In genomic region chr19:35004517-35005255, GRCh38 we compare ENCODE assay signal across 16 cellular contexts. TPM values are rescaled to one million over a fixed set of nuclear protein-coding genes. Genes with fewer than 3 reads are reported as not detected.
DNase-seq lines count a peak whose midpoint lies in the region; FAIRE-seq and TF ChIP-seq lines count a peak whose summit lies in the region.
"Had no signal": no experiment of that assay in that cellular context is flagged by ENCODE, and none has a peak within 500 bp of the region (broad histone marks: within the 10 kb centered on the region; RNA-seq: fewer than 3 reads in every experiment).

No MANE protein-coding gene starts in this region.

- peak overlapping the region; percentile 44 for H3K27ac ChIP-seq in CD4-positive, alpha-beta memory T cell (ENCODE audit: low read depth, low read length)
- no peak overlapping the region for H3K27ac ChIP-seq in HUES6 (ENCODE audit: low read depth, low read length)
- H3K27ac ChIP-seq in neutrophil: peak overlapping the region; percentile 99
- H3K27ac ChIP-seq: vagina had no signal

- DNase-seq in CD4-positive, alpha-beta memory T cell: no peak
- DNase-seq in bronchial epithelial cell (ENCODE audit: low read depth): peak; percentile 28
- DNase-seq in inferior parietal cortex (ENCODE audit: extremely low spot score): no peak
- no peak for DNase-seq in NCI-H82 (lab: John Stamatoyannopoulos, UW)
- no peak for DNase-seq in occipital lobe (lab: John Stamatoyannopoulos, UW)
- DNase-seq: activated CD4-positive, CD25-positive, alpha-beta regulatory T cell; gastrocnemius medialis; GDM1; NCI-H1092; NCI-H226; OCI-M1 had no signal

- H3K4me1 ChIP-seq in CD4-positive, alpha-beta memory T cell (ENCODE audit: insufficient read depth, low read length): peaks cover 51% of the 10 kb centered on the region
- H3K4me1 ChIP-seq in HUES6 (ENCODE audit: control insufficient read depth, insufficient read depth, low read length): peaks cover 17% of the 10 kb centered on the region
- peaks cover 63 to 75% of the 10 kb centered on the region in 2 experiments for H3K4me1 ChIP-seq in neutrophil (ENCODE audit: control insufficient read depth in 1 of 2, insufficient read depth in 1 of 2, low read depth in 1 of 2, low read length in 1 of 2)

- H3K9ac ChIP-seq in HUES6 (ENCODE audit: low read length): peak overlapping the region; percentile 4

- H3K4me3 Mint-ChIP-seq in CD4-positive, alpha-beta memory T cell: peak overlapping the region in 6 of 8 donors; percentile 23 to 99 (median 38)
- H3K4me3 Mint-ChIP-seq: activated T-helper 1 cell treated with anti-CD3 and anti-CD28 coated beads, Interleukin-12 subunit alpha, Interleukin-12 subunit beta, Interleukin-2, Interleukin-4 antibody, amounts not matched to agents 30 ng/mL and 10 ng/mL and 1 ng/mL, durations not matched to agents 14 hours and 24 hours and 36 hours had no signal

- no peaks in the 10 kb centered on the region for H3K9me3 Mint-ChIP-seq in CD4-positive, alpha-beta memory T cell
- H3K9me3 Mint-ChIP-seq: activated T-helper 1 cell treated with anti-CD3 and anti-CD28 coated beads, Interleukin-12 subunit alpha, Interleukin-12 subunit beta, Interleukin-2, Interleukin-4 antibody, amounts not matched to agents 30 ng/mL and 10 ng/mL and 1 ng/mL, durations not matched to agents 14 hours and 24 hours and 36 hours had no signal

- intact Hi-C loops in CD4-positive, alpha-beta memory T cell (cut with micrococcal nuclease): loop anchor here (5.0 kb wide), 1 partner anchor 38 kb away; the partner anchor contains the start of gene HPN

- FAIRE-seq in bronchial epithelial cell (lab: Jason Lieb, UNC): no peak
- FAIRE-seq: GM19239 had no signal

- CTCF ChIA-PET in CD4-positive, alpha-beta memory T cell (lab: Charles Lee; ENCODE audit: partially characterized antibody): interaction anchor here (1.2 to 6.2 kb wide), 3 partner anchors 8 to 132 kb away, joined by 3 to 71 read pairs (median 47); no protein-coding TSS in a partner anchor

- peaks cover 0 to 43% of the 10 kb centered on the region in 2 donors for H3K36me3 Mint-ChIP-seq in CD4-positive, alpha-beta memory T cell

- no peaks in the 10 kb centered on the region for H3K9me3 ChIP-seq in CD4-positive, alpha-beta memory T cell (ENCODE audit: control insufficient read depth in 1 of 2, low read length in 2 of 2)
- H3K9me3 ChIP-seq in HUES6 (ENCODE audit: control insufficient read depth, insufficient read depth, low read depth, low read length): no peaks in the 10 kb centered on the region
- H3K9me3 ChIP-seq in neutrophil: no peaks in the 10 kb centered on the region
- H3K9me3 ChIP-seq: gastrocnemius medialis, vagina had no signal

- peaks cover 38 to 70% (median 47%) of the 10 kb centered on the region in 4 donors for H3K4me1 Mint-ChIP-seq in CD4-positive, alpha-beta memory T cell

- no peak overlapping the region for H3K4me3 ChIP-seq in CD4-positive, alpha-beta memory T cell (ENCODE audit: low read length in 2 of 2)
- no peak overlapping the region for H3K4me3 ChIP-seq in HUES6 (ENCODE audit: low read depth, low read length)
- no peak overlapping the region for H3K4me3 ChIP-seq in bronchial epithelial cell (ENCODE audit: low read depth, low read length)
- H3K4me3 ChIP-seq in neutrophil (ENCODE audit: low read depth in 1 of 2, low read length in 1 of 2): peak overlapping the region in 1 of 2 experiments; percentile 97
- H3K4me3 ChIP-seq: gastrocnemius medialis, vagina had no signal

- H3K36me3 ChIP-seq in CD4-positive, alpha-beta memory T cell (ENCODE audit: insufficient read depth, low read length): peaks cover 23% of the 10 kb centered on the region
- peaks cover 50% of the 10 kb centered on the region for H3K36me3 ChIP-seq in HUES6 (ENCODE audit: control insufficient read depth, insufficient read depth, low read length)
- H3K36me3 ChIP-seq in bronchial epithelial cell (ENCODE audit: control insufficient read depth, insufficient read depth, low read length): peaks cover 5% of the 10 kb centered on the region
- H3K36me3 ChIP-seq in neutrophil: peaks cover 36% of the 10 kb centered on the region

- peak overlapping the region; percentile 53 to 90 (median 86) for H3K27ac Mint-ChIP-seq in CD4-positive, alpha-beta memory T cell
- H3K27ac Mint-ChIP-seq: activated T-helper 1 cell treated with anti-CD3 and anti-CD28 coated beads, Interleukin-12 subunit alpha, Interleukin-12 subunit beta, Interleukin-2, Interleukin-4 antibody, amounts not matched to agents 30 ng/mL and 10 ng/mL and 1 ng/mL, durations not matched to agents 14 hours and 24 hours and 36 hours had no signal

- no peak for TF ChIP-seq CTCF in bronchial epithelial cell (IDR thresholded peaks at IDR 0.05; ENCODE audit: insufficient read depth, low read length, severe bottlenecking)
- no peak for TF ChIP-seq CTCF in neutrophil (IDR thresholded peaks at IDR 0.05)

- no peaks in the 10 kb centered on the region for H3K27me3 ChIP-seq in CD4-positive, alpha-beta memory T cell (ENCODE audit: insufficient read depth, low read length)
- H3K27me3 ChIP-seq in HUES6 (ENCODE audit: control insufficient read depth, insufficient read depth, low read length) (no peaks in the 10 kb centered on the region), bronchial epithelial cell (ENCODE audit: control insufficient read depth, insufficient read depth, low read length) (no peaks in the 10 kb centered on the region), neutrophil (no peaks in the 10 kb centered on the region)
- H3K27me3 ChIP-seq: gastrocnemius medialis, vagina had no signal

- POLR2A ChIA-PET in CD4-positive, alpha-beta memory T cell (lab: Charles Lee; ENCODE audit: partially characterized antibody): interaction anchor here (1.2 to 11.0 kb wide), 3 partner anchors 8 to 41 kb away, joined by 3 to 282 read pairs (median 7); partner anchors contain the start of gene ZNF792

- no peaks in the 10 kb centered on the region for H3K27me3 Mint-ChIP-seq in CD4-positive, alpha-beta memory T cell

RNA-seq across cellular contexts. Expression of gene GRAMD1A, which starts 4.6 kb away (rescaled TPM):
- 100 to 1,000 TPM; 205 to 221 TPM for total RNA-seq in CD4-positive, alpha-beta memory T cell
- 10 to 100 TPM; 16.3 to 55.4 TPM for polyA plus RNA-seq in CD4-positive, alpha-beta memory T cell
- 6.3 and 7.9 TPM in 2 replicates for total RNA-seq in bronchial epithelial cell
- 29.6 TPM for total RNA-seq in occipital lobe

RNA-seq across cellular contexts. Expression of gene SCN1B, which starts 25.6 kb away (rescaled TPM):
- total RNA-seq in CD4-positive, alpha-beta memory T cell: 1 to 10 TPM; 1.4 to 1.5 TPM
- under 1 TPM in 1 of 2 donors, not detected in 1; 0.64 TPM for polyA plus RNA-seq in CD4-positive, alpha-beta memory T cell
- total RNA-seq in bronchial epithelial cell: 0.13 and 0.26 TPM in 2 replicates
- 1.1 TPM for total RNA-seq in occipital lobe

RNA-seq across cellular contexts. Expression of gene HPN, which starts 36.8 kb away (rescaled TPM):
- total RNA-seq in CD4-positive, alpha-beta memory T cell: under 1 TPM in 1 of 2 experiments, not detected in 1; 0.15 TPM
- polyA plus RNA-seq in CD4-positive, alpha-beta memory T cell: under 1 TPM in 1 of 2 donors, not detected in 1; 0.57 TPM
- not detected in 2 replicates for total RNA-seq in bronchial epithelial cell
- total RNA-seq in occipital lobe: not detected
- total RNA-seq: activated T-helper 1 cell treated with anti-CD3 and anti-CD28 coated beads, Interleukin-12 subunit alpha, Interleukin-12 subunit beta, Interleukin-2, Interleukin-4 antibody, amounts not matched to agents 30 ng/mL and 10 ng/mL and 1 ng/mL, durations not matched to agents 14 hours and 24 hours and 36 hours; vagina had no signal

RNA-seq across cellular contexts. Expression of gene ZNF792, which starts 40.7 kb away (rescaled TPM):
- total RNA-seq in CD4-positive, alpha-beta memory T cell: 10 to 100 TPM; 33.9 to 34.7 TPM
- polyA plus RNA-seq in CD4-positive, alpha-beta memory T cell: 10 to 100 TPM; 10.1 to 23.9 TPM
- 1.2 and 1.8 TPM in 2 replicates for total RNA-seq in bronchial epithelial cell
- total RNA-seq in occipital lobe: 19.0 TPM
